Comparison of ENCODE assay signal across 21 cellular contexts in genomic region chr1:212141404-212141803, GRCh38.
DNase-seq lines count a peak whose midpoint lies in the region; ATAC-seq, FAIRE-seq and TF ChIP-seq lines count a peak whose summit lies in the region.
"Had no signal": no experiment of that assay in that cellular context is flagged by ENCODE, and none has a peak within 500 bp of the region (broad histone marks: within the 10 kb centered on the region; RNA-seq: fewer than 3 reads in every experiment).

No MANE protein-coding gene starts in this region.

- no peaks in the 10 kb centered on the region for H3K9me3 ChIP-seq in IMR-90 (ENCODE audit: control insufficient read depth, insufficient read depth, low read length)
- H3K9me3 ChIP-seq in K562 (replicated peaks; ENCODE audit: control insufficient read depth, insufficient read depth, low read depth, low read length): no peaks in the 10 kb centered on the region
- H3K9me3 ChIP-seq: Peyer's patch had no signal

- H3K18ac ChIP-seq in IMR-90 (ENCODE audit: low read depth, low read length): no peak overlapping the region

- FAIRE-seq in K562 (lab: Jason Lieb, UNC) (no peak), RCC 7860 (lab: Jason Lieb, UNC) (no peak)

- H3K4ac ChIP-seq in IMR-90 (ENCODE audit: low read depth, low read length): no peak overlapping the region

- no peaks in the 10 kb centered on the region for H3K79me2 ChIP-seq in K562 (ENCODE audit: control insufficient read depth, insufficient read depth, low read length)

- TF ChIP-seq POLR2A in IMR-90 (IDR thresholded peaks at IDR 0.05; ENCODE audit: low read depth, low read length) (no peak), K562 (conservative IDR thresholded peaks at IDR 0.05) (no peak)

- H4K91ac ChIP-seq in IMR-90 (ENCODE audit: insufficient read depth, low read depth, low read length): no peak overlapping the region

- no peak overlapping the region for H3K27ac Mint-ChIP-seq in activated CD8-positive, alpha-beta T cell treated with anti-CD3 and anti-CD28 coated beads, Interleukin-2, amount 10 ng/mL, durations not matched to agents 7 days and 5 days
- H3K27ac Mint-ChIP-seq: CD8-positive, alpha-beta T cell had no signal

- H3K9ac ChIP-seq in IMR-90 (ENCODE audit: low read depth, low read length) (no peak overlapping the region), K562 (ENCODE audit: insufficient read depth in 1 of 2, low read depth in 2 of 2, low read length in 2 of 2) (peak overlapping the region in 1 of 2 experiments; percentile 57; a peak in 1 of 4 replicates)
- H3K9ac ChIP-seq: BLaER1, KMS-11 had no signal

- CTCF ChIA-PET in IMR-90 (lab: Yijun Ruan, JAX): no interaction called here
- CTCF ChIA-PET in K562 (lab: Yijun Ruan, JAX; ENCODE audit: low intra/inter-chr PET ratio): no interaction called here
- CTCF ChIA-PET in activated CD8-positive, alpha-beta T cell treated with anti-CD3 and anti-CD28 coated beads, Interleukin-2, amount 10 ng/mL, durations not matched to agents 7 days and 5 days (lab: Charles Lee): interaction anchor here (1.2 kb wide), 1 partner anchor 15 kb away, joined by 3 read pairs; no protein-coding TSS in a partner anchor

- no peak overlapping the region for H4K8ac ChIP-seq in IMR-90 (ENCODE audit: low read depth in 2 of 2, low read length in 2 of 2)

- H3K4me3 ChIP-seq in IMR-90 (ENCODE audit: insufficient read depth, low read depth, low read length) (no peak overlapping the region), K562 (no peak overlapping the region), fibroblast of mammary gland (ENCODE audit: control insufficient read depth, low read depth, low read length) (no peak overlapping the region)
- H3K4me3 ChIP-seq: BLaER1, Peyer's patch had no signal

- no peak for TF ChIP-seq RAD21 in IMR-90 (IDR thresholded peaks at IDR 0.05; ENCODE audit: low read length)
- no peak for TF ChIP-seq RAD21 in K562 (CRISPR knock-in tag; conservative IDR thresholded peaks at IDR 0.05 in 1 of 2, IDR thresholded peaks at IDR 0.05 in 1 of 2)

- H3K27me3 ChIP-seq in IMR-90 (ENCODE audit: control insufficient read depth, insufficient read depth, low read length): no peaks in the 10 kb centered on the region
- no peaks in the 10 kb centered on the region for H3K27me3 ChIP-seq in K562 (ENCODE audit: control insufficient read depth in 2 of 2, insufficient read depth in 2 of 2, low read length in 2 of 2)
- H3K27me3 ChIP-seq: BLaER1, Peyer's patch had no signal

- no peak overlapping the region for H3K56ac ChIP-seq in IMR-90 (ENCODE audit: extremely low read depth, insufficient read depth, low read length)

- H2BK20ac ChIP-seq in IMR-90 (ENCODE audit: low read depth, low read length): no peak overlapping the region

- WGBS in IMR-90 (ENCODE audit: extremely low coverage in 2 of 2, insufficient read length in 1 of 2), 2 experiments: 92% methylated on average over 2 of the region's 4 CpGs; no CpG with 5 or more reads in 1 of the 2 experiments
- WGBS in K562 (ENCODE audit: insufficient coverage, low coverage, missing lambda C conversion rate): 75% methylated on average over 4 of the region's 4 CpGs

- H3K4me1 Mint-ChIP-seq in activated CD8-positive, alpha-beta T cell treated with anti-CD3 and anti-CD28 coated beads, Interleukin-2, amount 10 ng/mL, durations not matched to agents 7 days and 5 days (ENCODE audit: low read depth): no peaks in the 10 kb centered on the region

- H3K27me3 Mint-ChIP-seq in activated CD8-positive, alpha-beta T cell treated with anti-CD3 and anti-CD28 coated beads, Interleukin-2, amount 10 ng/mL, durations not matched to agents 7 days and 5 days (ENCODE audit: low read depth): no peaks in the 10 kb centered on the region

- H3K79me1 ChIP-seq in IMR-90 (ENCODE audit: low read depth in 1 of 2, low read length in 2 of 2): no peaks in the 10 kb centered on the region

- no peak overlapping the region for H2BK120ac ChIP-seq in IMR-90 (ENCODE audit: low read depth, low read length)

- H3K4me2 ChIP-seq in IMR-90 (ENCODE audit: low read depth, low read length) (no peak overlapping the region), K562 (ENCODE audit: insufficient read depth, low read length) (no peak overlapping the region)
- H3K4me2 ChIP-seq: BLaER1, KMS-11 had no signal

- H3K14ac ChIP-seq in IMR-90 (replicated peaks; ENCODE audit: low read depth, low read length): no peak overlapping the region

- DNase-seq in AG08395 (ENCODE audit: low spot score) (peak; percentile 26), IMR-90 (no peak), K562 (ENCODE audit: extremely low read depth in 1 of 4, low spot score in 3 of 4) (no peak), fibroblast of mammary gland (ENCODE audit: low read depth) (peak; percentile 64), HK-2 (ENCODE audit: unreplicated experiment) (no peak), RCC 7860 (ENCODE audit: low spot score) (no peak)
- DNase-seq in activated CD8-positive, alpha-beta T cell treated with anti-CD3 and anti-CD28 coated beads, Interleukin-2, amount 10 ng/mL, durations not matched to agents 7 days and 5 days: no peak
- DNase-seq: 8988T; CD8-positive, alpha-beta T cell; DMS79; HCEC 1CT; MV-4-11; NCI-H1417 treated with DMSO at 0.1 percent for 48 hours; NCI-H2029 treated with DMSO at 0.1 percent for 48 hours; NCI-H2171 treated with DMSO at 0.1 percent for 48 hours; NCI-H446 treated with DMSO at 0.1 percent for 48 hours; Peyer's patch; SIG-M5 had no signal

- dilution Hi-C loops in IMR-90 (cut with HindIII; ENCODE audit: low sequenced_read_pairs, unreplicated experiment): no loop called here

- no peaks in the 10 kb centered on the region for H3K9me3 Mint-ChIP-seq in activated CD8-positive, alpha-beta T cell treated with anti-CD3 and anti-CD28 coated beads, Interleukin-2, amount 10 ng/mL, durations not matched to agents 7 days and 5 days (ENCODE audit: insufficient read depth)
- H3K9me3 Mint-ChIP-seq: CD8-positive, alpha-beta T cell had no signal

- intact Hi-C loops in IMR-90 (cut with micrococcal nuclease) (no loop called here), K562 (cut with micrococcal nuclease) (no loop called here)

- no peak overlapping the region for H2BK5ac ChIP-seq in IMR-90 (ENCODE audit: low read depth, low read length, poor library complexity, severe bottlenecking)

- H2BK15ac ChIP-seq in IMR-90 (ENCODE audit: low read depth, low read length): no peak overlapping the region

- in situ Hi-C loops in IMR-90 (cut with MboI; ENCODE audit: low sequenced_read_pairs): no loop called here
- in situ Hi-C loops in K562 (cut with MboI): no loop called here

- H3K4me1 ChIP-seq in IMR-90 (ENCODE audit: control insufficient read depth, insufficient read depth, low read length) (no peaks in the 10 kb centered on the region), K562 (replicated peaks in 1 of 2; ENCODE audit: control insufficient read depth in 2 of 2, insufficient read depth in 2 of 2, low read length in 2 of 2) (peaks cover 5 to 20% of the 10 kb centered on the region in 2 experiments; a peak in 4 of 5 replicates)
- H3K4me1 ChIP-seq: Peyer's patch had no signal

- POLR2A ChIA-PET in IMR-90 (lab: Charles Lee; ENCODE audit: unreplicated experiment): no interaction called here
- POLR2A ChIA-PET in K562 (lab: Yijun Ruan, JAX): interaction anchor here (0.6 to 1.0 kb wide), 2 partner anchors 10 to 110 kb away, joined by 4 to 8 read pairs; no protein-coding TSS in a partner anchor
- POLR2A ChIA-PET in activated CD8-positive, alpha-beta T cell treated with anti-CD3 and anti-CD28 coated beads, Interleukin-2, amount 10 ng/mL, durations not matched to agents 7 days and 5 days (lab: Charles Lee): no interaction called here

- H3K23ac ChIP-seq in IMR-90 (ENCODE audit: low read depth, low read length): no peak overlapping the region

- TF ChIP-seq EP300 in K562 (IDR thresholded peaks at IDR 0.05; ENCODE audit: low read length): no peak

- no peak overlapping the region for H4K5ac ChIP-seq in IMR-90 (ENCODE audit: low read depth, low read length)

- TF ChIP-seq CTCF in IMR-90 (conservative IDR thresholded peaks at IDR 0.05; ENCODE audit: low read depth, low read length): no peak
- no peak for TF ChIP-seq CTCF in K562 (IDR thresholded peaks at IDR 0.05 in 2 of 3, conservative IDR thresholded peaks at IDR 0.05 in 1 of 3; ENCODE audit: insufficient read depth in 2 of 3, low read depth in 1 of 3, low read length in 3 of 3)
- no peak for TF ChIP-seq CTCF in fibroblast of mammary gland (conservative IDR thresholded peaks at IDR 0.05; ENCODE audit: control insufficient read depth, insufficient read depth, low read depth, low read length)

- H2AFZ ChIP-seq in IMR-90 (replicated peaks; ENCODE audit: low read length, poor library complexity) (peak overlapping the region; percentile 36), K562 (ENCODE audit: low read depth, low read length) (no peak overlapping the region)

- H3K36me3 Mint-ChIP-seq in activated CD8-positive, alpha-beta T cell treated with anti-CD3 and anti-CD28 coated beads, Interleukin-2, amount 10 ng/mL, durations not matched to agents 7 days and 5 days (ENCODE audit: low read depth): peaks cover 8% of the 10 kb centered on the region
- H3K36me3 Mint-ChIP-seq: CD8-positive, alpha-beta T cell had no signal

- no peak overlapping the region for H3K4me3 Mint-ChIP-seq in activated CD8-positive, alpha-beta T cell treated with anti-CD3 and anti-CD28 coated beads, Interleukin-2, amount 10 ng/mL, durations not matched to agents 7 days and 5 days
- H3K4me3 Mint-ChIP-seq: CD8-positive, alpha-beta T cell had no signal

- no peak overlapping the region for H2AK9ac ChIP-seq in IMR-90 (replicated peaks; ENCODE audit: low read depth, low read length, poor library complexity)

- no peaks in the 10 kb centered on the region for H3K36me3 ChIP-seq in IMR-90 (ENCODE audit: control insufficient read depth, insufficient read depth, low read length)
- peaks cover 3% of the 10 kb centered on the region; the same call in 1 of the 3 replicates for H3K36me3 ChIP-seq in K562 (ENCODE audit: control insufficient read depth, insufficient read depth, low read length)
- H3K36me3 ChIP-seq: BLaER1, Peyer's patch had no signal

- H3K27ac ChIP-seq in IMR-90 (ENCODE audit: insufficient read depth, low read length): no peak overlapping the region
- H3K27ac ChIP-seq in K562 (ENCODE audit: extremely low read depth, low read depth, low read length): no peak overlapping the region
- H3K27ac ChIP-seq: BLaER1, KMS-11, Peyer's patch had no signal

- ATAC-seq in IMR-90 (ENCODE audit: low read depth) (no peak), K562 (no peak), HG03354 (IDR thresholded peaks at IDR 0.05; ENCODE audit: poor library complexity, severe bottlenecking, unreplicated experiment) (no peak)
- no peak for ATAC-seq in activated CD8-positive, alpha-beta T cell treated with anti-CD3 and anti-CD28 coated beads, Interleukin-2, amount 10 ng/mL, durations not matched to agents 7 days and 5 days
- ATAC-seq: CD8-positive, alpha-beta T cell had no signal

- H2AK5ac ChIP-seq in IMR-90 (ENCODE audit: low read depth, low read length): no peak overlapping the region

- H3K9me1 ChIP-seq in IMR-90 (ENCODE audit: insufficient read depth, low read length) (peaks cover 2% of the 10 kb centered on the region; the same call in 1 of the 2 replicates), K562 (ENCODE audit: control insufficient read depth, insufficient read depth, low read length) (no peaks in the 10 kb centered on the region)

- no peaks in the 10 kb centered on the region for H4K20me1 ChIP-seq in IMR-90 (ENCODE audit: insufficient read depth, low read length)
- no peaks in the 10 kb centered on the region for H4K20me1 ChIP-seq in K562 (replicated peaks; ENCODE audit: control insufficient read depth, insufficient read depth, low read length)
- H4K20me1 ChIP-seq: BLaER1 had no signal

- BruUV-seq in IMR-90 (replicated peaks; lab: Mats Ljungman, UMichigan): no TSS peak
- BruUV-seq in K562 (replicated peaks; lab: Mats Ljungman, UMichigan): no TSS peak

Comparison
In these comparisons a context has a peak if more than half of its experiments do, and no peak if none do; other contexts are left out.
1. DNase-seq: peak in AG08395 (single experiment) and fibroblast of mammary gland (single experiment); none in IMR-90 (single experiment), K562 (0 of 4), HK-2 (single experiment), activated CD8-positive, alpha-beta T cell treated with anti-CD3 and anti-CD28 coated beads, Interleukin-2, amount 10 ng/mL, durations not matched to agents 7 days and 5 days (single experiment) and RCC 7860 (single experiment).